8 cellular contexts compared by ENCODE assay signal in the genomic region with DNA sequence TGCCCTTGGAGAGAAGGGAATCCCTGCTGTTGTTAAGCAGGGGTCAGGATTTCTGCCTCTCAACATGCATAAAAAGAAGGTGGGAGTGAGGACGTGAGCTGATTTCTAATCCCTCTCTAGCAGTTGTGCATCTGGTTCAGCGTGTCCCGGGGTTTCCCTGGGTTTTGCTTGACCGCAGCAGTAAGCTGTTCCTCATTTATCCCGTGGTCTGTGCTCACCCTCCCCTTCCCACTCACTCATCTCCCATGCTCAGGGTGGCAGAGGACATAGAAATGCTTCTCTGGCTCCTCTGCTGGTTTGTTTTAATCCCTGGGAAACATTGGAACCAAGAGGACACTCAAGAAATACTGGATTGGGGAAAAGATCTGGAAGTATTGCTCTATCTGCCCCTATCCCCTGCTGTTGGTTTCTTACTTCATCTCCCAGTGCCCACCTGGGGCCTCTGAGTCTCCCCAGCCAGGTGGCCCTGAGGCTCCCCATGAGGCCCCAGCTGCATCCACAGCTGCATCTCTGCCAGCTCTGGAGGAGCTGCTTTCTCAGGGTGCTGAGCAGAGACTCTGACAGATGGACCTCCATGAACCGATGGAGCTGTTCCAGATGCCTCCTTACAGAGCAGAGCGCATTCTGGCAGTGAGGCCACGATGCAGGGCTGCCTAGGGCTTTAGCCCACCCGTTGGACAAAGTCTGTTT. TPM values are rescaled to one million over a fixed set of nuclear protein-coding genes. Genes with fewer than 3 reads are reported as not detected.
A peak's percentile ranks its signal among the peaks of the same experiment; 100 is the strongest.
DNase-seq lines count a peak whose midpoint lies in the region; ATAC-seq and TF ChIP-seq lines count a peak whose summit lies in the region.

No MANE protein-coding gene starts in this region.

- H3K9me3 ChIP-seq in SU-DHL-6 (ENCODE audit: insufficient read depth, low read length), result no peaks in the 10 kb centered on the region
- no peaks in the 10 kb centered on the region for H3K9me3 ChIP-seq in lung (ENCODE audit: control insufficient read depth in 2 of 2, insufficient read depth in 1 of 2, low read length in 1 of 2)
- no peaks in the 10 kb centered on the region for H3K9me3 ChIP-seq in vagina

- peak overlapping the region; percentile 70 to 89 (median 77) for H3K27ac Mint-ChIP-seq in CD14-positive monocyte

- H3K27me3 ChIP-seq in SU-DHL-6 (ENCODE audit: low read length) (no peaks in the 10 kb centered on the region), lung (ENCODE audit: control insufficient read depth, insufficient read depth) (no peaks in the 10 kb centered on the region), vagina (no peaks in the 10 kb centered on the region)

- TF ChIP-seq POLR2A in vagina (IDR thresholded peaks at IDR 0.05), result no peak

- H3K27ac ChIP-seq in SU-DHL-6 (ENCODE audit: low read depth, low read length) (peak overlapping the region; percentile 24; the same call in 1 of the 2 replicates), lung (ENCODE audit: low read depth in 1 of 2, low read length in 1 of 2) (no peak overlapping the region), vagina (no peak overlapping the region)

- no peaks in the 10 kb centered on the region for H3K9me2 ChIP-seq in SU-DHL-6 (replicated peaks; ENCODE audit: insufficient read depth, low read length)

- peaks cover 14% of the 10 kb centered on the region; the same call in 1 of the 2 replicates for H3F3A ChIP-seq in SU-DHL-6 (ENCODE audit: insufficient read depth)

- 64 to 77% methylated on average over 9 of the region's 9 CpGs for WGBS in lung, 2 donors

- intact Hi-C loops in CD14-positive monocyte (cut with micrococcal nuclease) (loop anchor here in 1 of 2 donors (5.0 kb wide), 2 partner anchors 34 to 74 kb away; no protein-coding TSS in a partner anchor), vagina (cut with DNase I) (loop anchor here (2.0 kb wide), 1 partner anchor 64 kb away; no protein-coding TSS in a partner anchor)

- TF ChIP-seq CTCF in CD14-positive monocyte (IDR thresholded peaks at IDR 0.05) (no peak), SU-DHL-6 (IDR thresholded peaks at IDR 0.05; ENCODE audit: insufficient read depth, low read length, poor library complexity, severe bottlenecking) (no peak), lung (IDR thresholded peaks at IDR 0.05; ENCODE audit: control extremely low read depth, extremely low read depth) (no peak), vagina (IDR thresholded peaks at IDR 0.05) (no peak)

- no peaks in the 10 kb centered on the region for H3K27me3 Mint-ChIP-seq in CD14-positive monocyte (ENCODE audit: low read depth in 3 of 3)

- H3K36me3 ChIP-seq in SU-DHL-6 (ENCODE audit: low read length), result no peaks in the 10 kb centered on the region
- H3K36me3 ChIP-seq in lung (ENCODE audit: control insufficient read depth in 2 of 2, insufficient read depth in 2 of 2, low read length in 2 of 2), result peaks cover 0 to 1% of the 10 kb centered on the region in 2 donors
- H3K36me3 ChIP-seq in vagina, result no peaks in the 10 kb centered on the region

- H3K9me3 Mint-ChIP-seq in CD14-positive monocyte, result no peaks in the 10 kb centered on the region

- ATAC-seq in HG02798 (IDR thresholded peaks at IDR 0.05; ENCODE audit: poor library complexity, unreplicated experiment), result peak; percentile 60
- peak; percentile 72 for ATAC-seq in lung (ENCODE audit: insufficient read depth, low FRiP score)

- peaks cover 89% of the 10 kb centered on the region for H3K79me2 ChIP-seq in SU-DHL-6 (ENCODE audit: insufficient read depth, low read length)

- no peak overlapping the region for H3K9ac ChIP-seq in SU-DHL-6 (ENCODE audit: low read length)

- H3K4me1 ChIP-seq in lung (ENCODE audit: control insufficient read depth in 2 of 2, insufficient read depth in 2 of 2, low read length in 2 of 2) (peaks cover 5 to 15% of the 10 kb centered on the region in 2 donors), vagina (no peaks in the 10 kb centered on the region)

- peak overlapping the region; percentile 22 for H3K4me2 ChIP-seq in SU-DHL-6 (ENCODE audit: low read depth, low read length, poor library complexity, severe bottlenecking)

- H3K36me3 Mint-ChIP-seq in CD14-positive monocyte, result peaks cover 16 to 36% of the 10 kb centered on the region in 2 donors

- DNase-seq in CD14-positive monocyte (ENCODE audit: low spot score), result peak; percentile 74
- no peak for DNase-seq in lung (ENCODE audit: low spot score)
- DNase-seq in putamen (ENCODE audit: low spot score), result no peak
- no peak for DNase-seq in activated CD4-positive, CD25-positive, alpha-beta regulatory T cell (lab: John Stamatoyannopoulos, UW)
- no peak for DNase-seq in activated CD4-positive, alpha-beta T cell treated with anti-CD3 and anti-CD28 coated beads, Interleukin-2, amount 50 U/mL, for 48 hours
- DNase-seq in vagina (ENCODE audit: extremely low spot score in 2 of 2), result no peak

- H3K4me3 Mint-ChIP-seq in CD14-positive monocyte, result peak overlapping the region; percentile 4 to 46

- H3K4me1 Mint-ChIP-seq in CD14-positive monocyte, result peaks cover 53% of the 10 kb centered on the region

- H4K20me1 ChIP-seq in SU-DHL-6 (ENCODE audit: low read depth, low read length), result peaks cover 4% of the 10 kb centered on the region; the same call in 1 of the 2 replicates

- H2AFZ ChIP-seq in SU-DHL-6 (ENCODE audit: low read depth, low read length, severe bottlenecking), result no peak overlapping the region

- H3K4me3 ChIP-seq in SU-DHL-6 (ENCODE audit: insufficient read depth, low read length, poor library complexity, severe bottlenecking) (no peak overlapping the region), lung (no peak overlapping the region), vagina (no peak overlapping the region)

RNA-seq across cellular contexts. Expression of gene TET3, which starts 36.2 kb away (rescaled TPM):
- polyA plus RNA-seq in CD14-positive monocyte (1 to 10 TPM in 1 of 2 donors, under 1 TPM in 1; 0.79 to 1.4 TPM), lung (10 to 100 TPM in 1 of 2 donors, 1 to 10 TPM in 1; 4.6 to 10.0 TPM)
- total RNA-seq in lung (10 to 100 TPM; 19.2 to 26.9 TPM), vagina (12.3 TPM)
